ENCODE assay signal across 12 cellular contexts in the genomic region with DNA sequence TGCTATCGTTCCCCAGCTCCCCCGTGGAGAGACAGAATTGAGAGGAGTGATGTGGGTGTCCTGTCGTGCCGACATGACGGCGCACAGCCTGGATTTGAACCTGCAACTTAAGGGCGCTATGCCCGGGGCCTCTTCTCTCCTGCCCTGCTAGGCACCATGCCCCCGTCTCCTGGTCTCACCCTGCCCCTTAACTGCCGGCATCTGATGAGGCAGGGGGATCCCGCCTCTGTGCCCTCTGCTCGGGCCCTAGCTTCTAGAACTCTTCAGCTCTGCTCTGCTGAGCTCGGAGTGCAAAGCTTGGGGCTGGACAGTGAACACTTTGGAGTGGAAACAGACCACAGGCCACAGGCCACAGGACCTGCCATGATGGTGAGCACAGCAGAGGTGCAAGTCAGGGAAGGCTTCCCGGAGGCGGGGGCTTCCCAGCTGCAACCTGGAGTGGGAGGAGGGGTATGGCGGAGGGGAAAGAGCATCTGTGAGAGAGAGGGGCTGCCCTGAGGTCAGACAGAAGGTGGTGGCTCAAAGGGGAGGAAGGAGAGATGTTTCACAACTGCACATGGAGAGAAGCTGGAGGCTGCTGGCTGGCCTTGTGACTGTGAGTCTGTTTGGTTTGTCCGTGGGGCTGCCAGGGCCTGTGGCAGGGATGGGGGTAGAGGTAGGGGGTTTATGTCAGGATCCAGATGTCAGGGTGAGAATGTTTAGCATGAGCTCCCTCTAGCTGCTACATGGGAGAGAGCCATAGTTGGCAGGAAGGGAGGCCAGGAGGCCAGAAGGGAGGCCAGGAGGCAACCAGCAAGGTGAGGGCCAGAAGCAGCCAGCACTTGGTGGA.
DNase-seq lines count a peak whose midpoint lies in the region; ATAC-seq and TF ChIP-seq lines count a peak whose summit lies in the region.
"Had no signal": no experiment of that assay in that cellular context is flagged by ENCODE, and none has a peak within 500 bp of the region (broad histone marks: within the 10 kb centered on the region; RNA-seq: fewer than 3 reads in every experiment).

No MANE protein-coding gene starts in this region.

- no peak overlapping the region for H3K4me3 ChIP-seq in endodermal cell (ENCODE audit: low read length)
- H3K4me3 ChIP-seq: heart left ventricle had no signal

- H3K9ac ChIP-seq in endodermal cell (ENCODE audit: extremely low read depth, low read length, poor library complexity, severe bottlenecking): no peak overlapping the region

- peak; percentile 57 for TF ChIP-seq CTCF in endodermal cell (conservative IDR thresholded peaks at IDR 0.05)

- H3K27ac Mint-ChIP-seq in activated naive CD4-positive, alpha-beta T cell treated with anti-CD3 and anti-CD28 coated beads, Interleukin-2, amount 50 U/mL, for 24 hours: peak overlapping the region; percentile 35
- H3K27ac Mint-ChIP-seq in endodermal cell: no peak overlapping the region
- H3K27ac Mint-ChIP-seq in stimulated activated memory B cell treated with anti-CD40 and anti-IgM and Interleukin-4, amounts not matched to agents 10 μg/mL and 1 μg/mL and 100 μg/mL, for 72 hours: no peak overlapping the region
- H3K27ac Mint-ChIP-seq: nephron progenitor cell had no signal

- H3K4me1 ChIP-seq in endodermal cell (ENCODE audit: control insufficient read depth, insufficient read depth, low read length): no peaks in the 10 kb centered on the region
- H3K4me1 ChIP-seq: heart left ventricle had no signal

- WGBS in endodermal cell (ENCODE audit: insufficient coverage in 1 of 2, insufficient read length in 1 of 2), 2 experiments: 91 to 94% methylated on average over 10 to 17 of the region's 17 CpGs

- H3K4me3 Mint-ChIP-seq in activated naive CD4-positive, alpha-beta T cell treated with anti-CD3 and anti-CD28 coated beads, Interleukin-2, amount 50 U/mL, for 24 hours: no peak overlapping the region
- H3K4me3 Mint-ChIP-seq in endodermal cell: no peak overlapping the region
- H3K4me3 Mint-ChIP-seq in stimulated activated memory B cell treated with anti-CD40 and anti-IgM and Interleukin-4, amounts not matched to agents 10 μg/mL and 1 μg/mL and 100 μg/mL, for 72 hours: no peak overlapping the region
- H3K4me3 Mint-ChIP-seq: CD4-positive, alpha-beta memory T cell; nephron progenitor cell had no signal

- H3K9me3 ChIP-seq in endodermal cell (ENCODE audit: control insufficient read depth, low read length): no peaks in the 10 kb centered on the region
- H3K9me3 ChIP-seq: heart left ventricle had no signal

- H3K27me3 Mint-ChIP-seq in activated naive CD4-positive, alpha-beta T cell treated with anti-CD3 and anti-CD28 coated beads, Interleukin-2, amount 50 U/mL, for 24 hours: no peaks in the 10 kb centered on the region
- H3K27me3 Mint-ChIP-seq in endodermal cell (ENCODE audit: insufficient read depth): no peaks in the 10 kb centered on the region
- peaks cover 8% of the 10 kb centered on the region for H3K27me3 Mint-ChIP-seq in stimulated activated memory B cell treated with anti-CD40 and anti-IgM and Interleukin-4, amounts not matched to agents 10 μg/mL and 1 μg/mL and 100 μg/mL, for 72 hours
- H3K27me3 Mint-ChIP-seq: CD4-positive, alpha-beta memory T cell had no signal

- no peaks in the 10 kb centered on the region for H3K9me3 Mint-ChIP-seq in activated naive CD4-positive, alpha-beta T cell treated with anti-CD3 and anti-CD28 coated beads, Interleukin-2, amount 50 U/mL, for 24 hours
- H3K9me3 Mint-ChIP-seq in endodermal cell: no peaks in the 10 kb centered on the region
- H3K9me3 Mint-ChIP-seq in stimulated activated memory B cell treated with anti-CD40 and anti-IgM and Interleukin-4, amounts not matched to agents 10 μg/mL and 1 μg/mL and 100 μg/mL, for 72 hours: peaks cover 3% of the 10 kb centered on the region
- H3K9me3 Mint-ChIP-seq: nephron progenitor cell had no signal

- peak; percentile 7 for ATAC-seq in stimulated activated memory B cell treated with anti-CD40 and anti-IgM and Interleukin-4, amounts not matched to agents 10 μg/mL and 1 μg/mL and 100 μg/mL, for 72 hours
- ATAC-seq: heart left ventricle had no signal

- no peak overlapping the region for H3K27ac ChIP-seq in endodermal cell (ENCODE audit: low read depth, low read length)
- H3K27ac ChIP-seq: heart left ventricle had no signal

- H3K27me3 ChIP-seq in endodermal cell (ENCODE audit: control insufficient read depth, insufficient read depth, low read length, poor library complexity, severe bottlenecking): no peaks in the 10 kb centered on the region
- H3K27me3 ChIP-seq: heart left ventricle had no signal

- no peaks in the 10 kb centered on the region for H3K36me3 ChIP-seq in endodermal cell (ENCODE audit: control insufficient read depth, insufficient read depth, low read length)
- H3K36me3 ChIP-seq: heart left ventricle had no signal

- H3K4me1 Mint-ChIP-seq in activated naive CD4-positive, alpha-beta T cell treated with anti-CD3 and anti-CD28 coated beads, Interleukin-2, amount 50 U/mL, for 24 hours: peaks cover 15% of the 10 kb centered on the region
- H3K4me1 Mint-ChIP-seq in endodermal cell: peaks cover 1% of the 10 kb centered on the region
- H3K4me1 Mint-ChIP-seq in stimulated activated memory B cell treated with anti-CD40 and anti-IgM and Interleukin-4, amounts not matched to agents 10 μg/mL and 1 μg/mL and 100 μg/mL, for 72 hours: peaks cover 26% of the 10 kb centered on the region

- DNase-seq in activated naive CD4-positive, alpha-beta T cell (lab: John Stamatoyannopoulos, UW): no peak
- DNase-seq in NAMALWA (ENCODE audit: low spot score) (peak; percentile 41), endodermal cell (peak; percentile 69), GF-D8 (lab: John Stamatoyannopoulos, UW) (no peak), SIG-M5 treated with dmso at 0.1 percent for 504 hours (lab: John Stamatoyannopoulos, UW; ENCODE audit: unreplicated experiment) (no peak)
- DNase-seq in stimulated activated naive CD4-positive, alpha-beta T cell treated with Interleukin-2 at 50 U/mL for 16 hours (lab: John Stamatoyannopoulos, UW): no peak
- DNase-seq: NCI-H2081, nephron progenitor cell had no signal

- no peaks in the 10 kb centered on the region for H3K36me3 Mint-ChIP-seq in activated naive CD4-positive, alpha-beta T cell treated with anti-CD3 and anti-CD28 coated beads, Interleukin-2, amount 50 U/mL, for 24 hours
- H3K36me3 Mint-ChIP-seq in endodermal cell (ENCODE audit: low read depth): peaks cover 27% of the 10 kb centered on the region
- no peaks in the 10 kb centered on the region for H3K36me3 Mint-ChIP-seq in stimulated activated memory B cell treated with anti-CD40 and anti-IgM and Interleukin-4, amounts not matched to agents 10 μg/mL and 1 μg/mL and 100 μg/mL, for 72 hours
- H3K36me3 Mint-ChIP-seq: CD4-positive, alpha-beta memory T cell had no signal

Comparison
In these comparisons a context has a peak if more than half of its experiments do, and no peak if none do; other contexts are left out.
1. DNase-seq: peak in NAMALWA (single experiment) and endodermal cell (single experiment); none in activated naive CD4-positive, alpha-beta T cell (0 of 4), stimulated activated naive CD4-positive, alpha-beta T cell treated with Interleukin-2 at 50 U/mL for 16 hours (single experiment), GF-D8 (single experiment) and SIG-M5 treated with dmso at 0.1 percent for 504 hours (single experiment).